Comparison of ENCODE assay signal across 8 cellular contexts in the genomic region with DNA sequence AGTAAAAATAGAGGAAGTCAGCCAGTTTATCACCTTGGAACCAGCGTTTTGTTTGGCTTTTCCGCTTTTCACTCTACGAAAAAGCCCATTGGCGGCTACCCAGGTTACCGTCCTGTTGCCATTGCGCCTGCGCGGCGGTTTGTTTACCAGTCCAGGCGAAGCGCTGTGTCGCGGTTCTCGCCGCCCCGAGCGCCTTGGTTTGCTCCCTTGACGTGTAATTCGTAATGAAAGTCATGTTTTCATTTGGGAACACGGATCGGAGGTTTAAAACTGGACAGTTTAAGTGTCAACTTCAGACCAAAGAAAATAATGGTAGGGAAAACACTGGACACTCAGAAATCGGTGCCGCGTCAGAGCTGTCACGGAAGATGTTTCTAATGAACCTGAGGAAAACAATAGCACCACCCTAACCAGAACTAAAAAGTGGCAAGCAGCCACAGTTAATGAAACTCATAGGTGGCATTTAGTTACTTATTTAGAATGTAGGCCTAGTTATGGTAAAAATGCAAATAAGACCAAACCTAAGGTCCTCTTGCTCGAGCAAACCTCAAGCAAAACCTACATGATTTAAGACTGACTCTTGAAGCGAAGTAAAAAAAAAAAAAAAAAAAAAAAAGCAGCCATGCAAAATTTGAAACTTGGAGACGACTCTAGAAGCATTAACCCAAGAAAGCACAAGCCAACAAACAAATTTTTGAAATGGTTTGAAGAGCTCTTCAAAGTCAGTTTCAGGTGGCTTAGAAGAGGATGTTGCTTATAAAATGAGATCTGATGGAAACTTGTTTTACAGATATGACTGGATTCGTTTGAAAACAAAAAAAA. TPM values are rescaled to one million over a fixed set of nuclear protein-coding genes. Genes with fewer than 3 reads are reported as not detected.
DNase-seq lines count a peak whose midpoint lies in the region; ATAC-seq and TF ChIP-seq lines count a peak whose summit lies in the region.

No MANE protein-coding gene starts in this region.

- ATAC-seq in SK-N-SH treated with all-trans-retinoic acid at 6 μM for 48 hours = peak; percentile 92
- peak; percentile 94 for ATAC-seq in Right ventricle myocardium inferior

- 1% methylated on average over 29 of the region's 29 CpGs for WGBS in ovary, 3 donors
- WGBS in thyroid gland, 2 donors = 2 to 3% methylated on average over 29 of the region's 29 CpGs

- no peaks in the 10 kb centered on the region for H3K27me3 Mint-ChIP-seq in activated naive CD8-positive, alpha-beta T cell

- H3K9me3 ChIP-seq in MM.1S (replicated peaks; ENCODE audit: insufficient read depth, low read length) (no peaks in the 10 kb centered on the region), ovary (no peaks in the 10 kb centered on the region), thyroid gland (no peaks in the 10 kb centered on the region)

- H3K4me2 ChIP-seq in MM.1S (ENCODE audit: low read depth, low read length) = peak overlapping the region; percentile 74

- H4K20me1 ChIP-seq in MM.1S (ENCODE audit: insufficient read depth, low read length) = no peaks in the 10 kb centered on the region

- H3K4me3 Mint-ChIP-seq in activated naive CD8-positive, alpha-beta T cell = peak overlapping the region; percentile 91

- H3K36me3 ChIP-seq in MM.1S (replicated peaks; ENCODE audit: insufficient read depth, low read length) = no peaks in the 10 kb centered on the region
- H3K36me3 ChIP-seq in ovary = no peaks in the 10 kb centered on the region
- H3K36me3 ChIP-seq in thyroid gland = no peaks in the 10 kb centered on the region

- TF ChIP-seq CTCF in MM.1S (IDR thresholded peaks at IDR 0.05; ENCODE audit: low read length) (no peak), ovary (IDR thresholded peaks at IDR 0.05) (no peak), thyroid gland (IDR thresholded peaks at IDR 0.05) (no peak)

- no peaks in the 10 kb centered on the region for H3K9me3 Mint-ChIP-seq in activated naive CD8-positive, alpha-beta T cell (ENCODE audit: low read depth)

- DNase-seq in ELR (ENCODE audit: low read depth) (peak; percentile 91), HCEC 1CT (peak; percentile 67), MM.1S (peak; percentile 94), Right ventricle myocardium inferior (ENCODE audit: missing footprints) (peak; percentile 97), ovary (peak; percentile 89 to 94 (median 92)), thyroid gland (peak; percentile 89 to 93)

- peak overlapping the region; percentile 93 for H3K9ac ChIP-seq in MM.1S (ENCODE audit: low read length)

- H3K79me2 ChIP-seq in MM.1S (ENCODE audit: low read length) = 0 out of 2 replicates have a peak, but pooled peaks cover 4% of the 10 kb centered on the region

- H3K27ac Mint-ChIP-seq in activated naive CD8-positive, alpha-beta T cell = peak overlapping the region; percentile 97

- H3K27me3 ChIP-seq in MM.1S (replicated peaks; ENCODE audit: insufficient read depth, low read length) = no peaks in the 10 kb centered on the region
- H3K27me3 ChIP-seq in ovary = no peaks in the 10 kb centered on the region
- no peaks in the 10 kb centered on the region for H3K27me3 ChIP-seq in thyroid gland

- H3K36me3 Mint-ChIP-seq in activated naive CD8-positive, alpha-beta T cell = no peaks in the 10 kb centered on the region

- H3K9me2 ChIP-seq in MM.1S (replicated peaks; ENCODE audit: insufficient read depth, low read length) = no peaks in the 10 kb centered on the region

- peaks cover 29% of the 10 kb centered on the region for H3K4me1 Mint-ChIP-seq in activated naive CD8-positive, alpha-beta T cell (ENCODE audit: low read depth)

- H3F3A ChIP-seq in MM.1S (ENCODE audit: insufficient read depth, low read length) = peaks cover 42% of the 10 kb centered on the region

- H3K27ac ChIP-seq in MM.1S (ENCODE audit: low read length) (peak overlapping the region; percentile 96), ovary (peak overlapping the region; percentile 92 to 93), thyroid gland (peak overlapping the region; percentile 92 to 98 (median 96))

- TF ChIP-seq EP300 in ovary (IDR thresholded peaks at IDR 0.05) = peak; percentile 18

- H2AFZ ChIP-seq in MM.1S (ENCODE audit: low read length) = peak overlapping the region; percentile 88

- H3K4me1 ChIP-seq in MM.1S (ENCODE audit: low read length) = peaks cover 37% of the 10 kb centered on the region
- no peaks in the 10 kb centered on the region for H3K4me1 ChIP-seq in ovary (ENCODE audit: insufficient read depth)
- peaks cover 8 to 12% of the 10 kb centered on the region in 2 donors for H3K4me1 ChIP-seq in thyroid gland

- TF ChIP-seq POLR2A in ovary (IDR thresholded peaks at IDR 0.05) (peak; percentile 57), thyroid gland (IDR thresholded peaks at IDR 0.05) (peak; percentile 72 to 84)

- intact Hi-C loops in Right ventricle myocardium inferior (cut with DNase I) = loop anchor here (2.0 to 5.0 kb wide), 2 partner anchors 20 to 134 kb away; a partner anchor contains a TSS
- intact Hi-C loops in ovary (cut with DNase I) = loop anchor here in 1 of 4 donors (5.0 kb wide), 1 partner anchor 84 kb away; a partner anchor contains a TSS
- intact Hi-C loops in thyroid gland (cut with DNase I) = no loop called here

- peak overlapping the region; percentile 67 for H3K4me3 ChIP-seq in MM.1S (ENCODE audit: low read length)
- peak overlapping the region; percentile 59 for H3K4me3 ChIP-seq in ovary
- H3K4me3 ChIP-seq in thyroid gland (replicated peaks in 1 of 3) = peak overlapping the region in 2 of 3 donors; percentile 29 to 54

TF ChIP-seq in SK-N-SH treated with all-trans-retinoic acid at 6 μM for 48 hours, 23 proteins besides CTCF, POLR2A, EP300 and RAD21:
- TF ChIP-seq PPARA (CRISPR knock-in tag; IDR thresholded peaks at IDR 0.05; ENCODE audit: borderline replicate concordance) (no peak), OSR1 (CRISPR knock-in tag; IDR thresholded peaks at IDR 0.05) (no peak), GLIS3 (CRISPR knock-in tag; IDR thresholded peaks at IDR 0.05) (no peak)
- TF ChIP-seq, protein P1, sequence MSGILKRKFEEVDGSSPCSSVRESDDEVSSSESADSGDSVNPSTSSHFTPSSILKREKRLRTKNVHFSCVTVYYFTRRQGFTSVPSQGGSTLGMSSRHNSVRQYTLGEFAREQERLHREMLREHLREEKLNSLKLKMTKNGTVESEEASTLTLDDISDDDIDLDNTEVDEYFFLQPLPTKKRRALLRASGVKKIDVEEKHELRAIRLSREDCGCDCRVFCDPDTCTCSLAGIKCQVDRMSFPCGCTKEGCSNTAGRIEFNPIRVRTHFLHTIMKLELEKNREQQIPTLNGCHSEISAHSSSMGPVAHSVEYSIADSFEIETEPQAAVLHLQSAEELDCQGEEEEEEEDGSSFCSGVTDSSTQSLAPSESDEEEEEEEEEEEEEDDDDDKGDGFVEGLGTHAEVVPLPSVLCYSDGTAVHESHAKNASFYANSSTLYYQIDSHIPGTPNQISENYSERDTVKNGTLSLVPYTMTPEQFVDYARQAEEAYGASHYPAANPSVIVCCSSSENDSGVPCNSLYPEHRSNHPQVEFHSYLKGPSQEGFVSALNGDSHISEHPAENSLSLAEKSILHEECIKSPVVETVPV (CRISPR knock-in tag; IDR thresholded peaks at IDR 0.05) = no peak
- TF ChIP-seq, protein P2, sequence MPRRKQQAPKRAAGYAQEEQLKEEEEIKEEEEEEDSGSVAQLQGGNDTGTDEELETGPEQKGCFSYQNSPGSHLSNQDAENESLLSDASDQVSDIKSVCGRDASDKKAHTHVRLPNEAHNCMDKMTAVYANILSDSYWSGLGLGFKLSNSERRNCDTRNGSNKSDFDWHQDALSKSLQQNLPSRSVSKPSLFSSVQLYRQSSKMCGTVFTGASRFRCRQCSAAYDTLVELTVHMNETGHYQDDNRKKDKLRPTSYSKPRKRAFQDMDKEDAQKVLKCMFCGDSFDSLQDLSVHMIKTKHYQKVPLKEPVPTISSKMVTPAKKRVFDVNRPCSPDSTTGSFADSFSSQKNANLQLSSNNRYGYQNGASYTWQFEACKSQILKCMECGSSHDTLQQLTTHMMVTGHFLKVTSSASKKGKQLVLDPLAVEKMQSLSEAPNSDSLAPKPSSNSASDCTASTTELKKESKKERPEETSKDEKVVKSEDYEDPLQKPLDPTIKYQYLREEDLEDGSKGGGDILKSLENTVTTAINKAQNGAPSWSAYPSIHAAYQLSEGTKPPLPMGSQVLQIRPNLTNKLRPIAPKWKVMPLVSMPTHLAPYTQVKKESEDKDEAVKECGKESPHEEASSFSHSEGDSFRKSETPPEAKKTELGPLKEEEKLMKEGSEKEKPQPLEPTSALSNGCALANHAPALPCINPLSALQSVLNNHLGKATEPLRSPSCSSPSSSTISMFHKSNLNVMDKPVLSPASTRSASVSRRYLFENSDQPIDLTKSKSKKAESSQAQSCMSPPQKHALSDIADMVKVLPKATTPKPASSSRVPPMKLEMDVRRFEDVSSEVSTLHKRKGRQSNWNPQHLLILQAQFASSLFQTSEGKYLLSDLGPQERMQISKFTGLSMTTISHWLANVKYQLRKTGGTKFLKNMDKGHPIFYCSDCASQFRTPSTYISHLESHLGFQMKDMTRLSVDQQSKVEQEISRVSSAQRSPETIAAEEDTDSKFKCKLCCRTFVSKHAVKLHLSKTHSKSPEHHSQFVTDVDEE (CRISPR knock-in tag; IDR thresholded peaks at IDR 0.05) = 0 out of 2 replicates have a peak, but pooled peaks have one; percentile 13

RNA-seq across cellular contexts. Expression of a gene that starts 0.8 kb away (rescaled TPM):
- total RNA-seq in Right ventricle myocardium inferior = not detected
- total RNA-seq in ovary = under 1 TPM in 2 of 7 donors, not detected in 5; 0.35 to 0.38 TPM
- polyA plus RNA-seq in ovary = under 1 TPM; 0.06 to 0.13 TPM
- total RNA-seq in thyroid gland = not detected

RNA-seq across cellular contexts. Expression of a gene that starts 20.4 kb away (rescaled TPM):
- total RNA-seq in Right ventricle myocardium inferior = 38.0 TPM
- total RNA-seq in ovary = 10 to 100 TPM; 54.3 to 90.2 (median 76.8) TPM
- 10 to 100 TPM; 73.5 to 74.2 TPM for polyA plus RNA-seq in ovary
- total RNA-seq in thyroid gland = 10 to 100 TPM; 52.3 to 77.3 (median 62.7) TPM

Comparison
In these comparisons a context has a peak if more than half of its experiments do, and no peak if none do; other contexts are left out.
1. Peak in every context shown above with its lines: DNase-seq, ATAC-seq, H3K4me3 ChIP-seq and H3K27ac ChIP-seq.